In the genomic region with DNA sequence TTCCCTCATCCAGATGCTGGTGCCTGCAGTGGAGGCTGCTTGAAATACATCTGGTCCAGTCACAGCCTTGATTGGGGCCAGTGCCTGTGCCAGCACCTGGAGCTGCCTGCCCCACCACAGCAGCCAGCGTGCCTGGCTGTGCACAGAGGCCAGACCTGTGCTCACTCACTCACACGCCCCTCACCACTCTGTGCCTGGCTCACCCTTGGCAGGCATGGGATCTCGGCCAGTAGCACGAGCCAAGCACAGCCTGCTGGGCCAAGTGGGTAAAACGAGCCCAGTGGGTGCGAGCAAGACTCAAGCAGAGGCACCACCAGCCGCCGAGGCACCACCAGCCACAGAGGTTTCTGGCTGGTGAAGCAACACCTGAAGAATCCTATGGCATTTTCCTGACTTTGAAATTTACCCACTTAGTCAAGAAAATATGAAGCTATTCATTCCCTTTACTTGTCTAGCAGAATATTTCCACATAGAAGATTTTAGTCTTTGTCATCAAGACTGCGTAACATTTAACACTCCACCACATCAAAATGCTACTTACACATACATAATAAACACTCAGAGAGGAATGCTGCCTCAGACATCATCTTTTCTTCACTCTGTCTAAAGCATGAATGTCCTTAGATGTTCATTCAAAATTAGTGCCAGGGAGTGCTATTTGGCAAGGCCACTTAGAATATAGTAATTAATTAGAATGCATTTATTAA, we compare ENCODE assay signal across 20 cellular contexts.
"Had no signal": no experiment of that assay in that cellular context is flagged by ENCODE, and none has a peak within 500 bp of the region (broad histone marks: within the 10 kb centered on the region; RNA-seq: fewer than 3 reads in every experiment).

No MANE protein-coding gene starts in this region.

- H3K36me3 Mint-ChIP-seq: activated naive CD4-positive, alpha-beta T cell treated with anti-CD3 and anti-CD28 coated beads, Interleukin-2, amount 10 ng/mL, durations not matched to agents 7 days and 5 days; mesothelial cell of epicardium; natural killer cell treated with Interleukin-12 subunit alpha and Interleukin-12 subunit beta and Interleukin-15 and Interleukin-18, amount 100 ng/mL, for 72 hours had no signal

- ATAC-seq: natural killer cell treated with Interleukin-12 subunit alpha and Interleukin-12 subunit beta and Interleukin-15 and Interleukin-18, amount 100 ng/mL, for 72 hours; T-helper 17 cell had no signal

- H3K36me3 ChIP-seq: heart right ventricle, sigmoid colon, thoracic aorta, upper lobe of left lung had no signal

- H3K79me2 ChIP-seq: parathyroid adenoma had no signal

- H3K9ac ChIP-seq: parathyroid adenoma had no signal

- H3K27ac ChIP-seq: epithelial cell of prostate, heart right ventricle, parathyroid adenoma, sigmoid colon, thoracic aorta, upper lobe of left lung had no signal

- H3K27ac Mint-ChIP-seq: activated naive CD4-positive, alpha-beta T cell treated with anti-CD3 and anti-CD28 coated beads, Interleukin-2, amount 10 ng/mL, durations not matched to agents 7 days and 5 days; mesothelial cell of epicardium; natural killer cell treated with Interleukin-12 subunit alpha and Interleukin-12 subunit beta and Interleukin-15 and Interleukin-18, amount 100 ng/mL, for 72 hours; T-helper 17 cell had no signal

- H3K4me2 ChIP-seq: smooth muscle cell had no signal

- H3K4me3 ChIP-seq: heart right ventricle, lung, sigmoid colon, smooth muscle cell, thoracic aorta, upper lobe of left lung had no signal

- H3K9me3 Mint-ChIP-seq: mesothelial cell of epicardium had no signal

- H3K27me3 Mint-ChIP-seq: activated naive CD4-positive, alpha-beta T cell treated with anti-CD3 and anti-CD28 coated beads, Interleukin-2, amount 10 ng/mL, durations not matched to agents 7 days and 5 days; natural killer cell treated with Interleukin-12 subunit alpha and Interleukin-12 subunit beta and Interleukin-15 and Interleukin-18, amount 100 ng/mL, for 72 hours; T-helper 17 cell had no signal

- H3K4me1 ChIP-seq: parathyroid adenoma had no signal

- H3K9me3 ChIP-seq: heart right ventricle, sigmoid colon, thoracic aorta, upper lobe of left lung had no signal

- H3K4me1 Mint-ChIP-seq: activated naive CD4-positive, alpha-beta T cell treated with anti-CD3 and anti-CD28 coated beads, Interleukin-2, amount 10 ng/mL, durations not matched to agents 7 days and 5 days; T-helper 17 cell had no signal

- DNase-seq: activated CD4-positive, alpha-beta T cell treated with anti-CD3 and anti-CD28 coated beads for 4 hours; activated CD4-positive, alpha-beta T cell treated with anti-CD3 and anti-CD28 coated beads, Interleukin-2, amount 50 U/mL, for 48 hours; activated CD4-positive, CD25-positive, alpha-beta regulatory T cell; activated effector memory CD4-positive, alpha-beta T cell treated with Interleukin-2 at 50 U/mL for 16 hours; activated naive CD4-positive, alpha-beta T cell treated with anti-CD3 and anti-CD28 coated beads, Interleukin-2, amount 10 ng/mL, durations not matched to agents 7 days and 5 days; activated T-cell treated with anti-CD3 and anti-CD28 coated beads, Interleukin-2, amount 50 U/mL, for 48 hours; islet precursor cell; sigmoid colon; stimulated activated CD4-positive, alpha-beta T cell treated with anti-CD3 and anti-CD28 coated beads, Interleukin-15, amount 100 ng/mL, for 24 hours; stimulated activated naive CD4-positive, alpha-beta T cell; T-helper 17 cell had no signal

- H3K27me3 ChIP-seq: sigmoid colon, upper lobe of left lung had no signal

- H3K4me3 Mint-ChIP-seq: activated naive CD4-positive, alpha-beta T cell treated with anti-CD3 and anti-CD28 coated beads, Interleukin-2, amount 10 ng/mL, durations not matched to agents 7 days and 5 days; mesothelial cell of epicardium; natural killer cell treated with Interleukin-12 subunit alpha and Interleukin-12 subunit beta and Interleukin-15 and Interleukin-18, amount 100 ng/mL, for 72 hours; T-helper 17 cell had no signal
